9 cellular contexts compared by ENCODE assay signal in genomic region chr19:2033115-2033824, GRCh38. TPM values are rescaled to one million over a fixed set of nuclear protein-coding genes. Genes with fewer than 3 reads are reported as not detected.
DNase-seq lines count a peak whose midpoint lies in the region; ATAC-seq and TF ChIP-seq lines count a peak whose summit lies in the region.
"Had no signal": no experiment of that assay in that cellular context is flagged by ENCODE, and none has a peak within 500 bp of the region (broad histone marks: within the 10 kb centered on the region; RNA-seq: fewer than 3 reads in every experiment).

No MANE protein-coding gene starts in this region.

- H4K91ac ChIP-seq in neuronal stem cell (ENCODE audit: low read depth, low read length, poor library complexity), result no peak overlapping the region

- H3K27me3 Mint-ChIP-seq in activated T-cell treated with anti-CD3 and anti-CD28 coated beads, Interleukin-2, amount 50 U/mL, for 72 hours (ENCODE audit: low read depth), result no peaks in the 10 kb centered on the region

- H3K14ac ChIP-seq in neuronal stem cell (ENCODE audit: low read length), result no peak overlapping the region

- peak overlapping the region; percentile 95 for H2BK15ac ChIP-seq in neuronal stem cell (ENCODE audit: low read length)

- no peak overlapping the region for H4K8ac ChIP-seq in neuronal stem cell (ENCODE audit: low read depth, low read length)

- no peaks in the 10 kb centered on the region for H3K36me3 ChIP-seq in breast epithelium
- peaks cover 0 to 9% of the 10 kb centered on the region in 2 donors for H3K36me3 ChIP-seq in neuronal stem cell (replicated peaks in 1 of 2; ENCODE audit: control insufficient read depth in 2 of 2, insufficient read depth in 2 of 2, low read length in 2 of 2)
- no peaks in the 10 kb centered on the region for H3K36me3 ChIP-seq in transverse colon

- TF ChIP-seq CTCF in breast epithelium (IDR thresholded peaks at IDR 0.05) (no peak), transverse colon (IDR thresholded peaks at IDR 0.05) (no peak)

- H3K4me1 Mint-ChIP-seq in activated T-cell treated with anti-CD3 and anti-CD28 coated beads, Interleukin-2, amount 50 U/mL, for 72 hours (ENCODE audit: low read depth), result peaks cover 29% of the 10 kb centered on the region

- no CpG with 5 or more reads among the region's 6 CpGs for WGBS in neuronal stem cell (ENCODE audit: extremely low coverage in 2 of 2, insufficient read length in 2 of 2, insufficient replicate concordance in 1 of 2), 2 donors
- WGBS in transverse colon (ENCODE audit: low coverage in 1 of 2), 2 donors, result 90% methylated on average over 6 of the region's 6 CpGs; no CpG with 5 or more reads in 1 of the 2 donors

- peaks cover 0 to 2% of the 10 kb centered on the region in 2 donors for H3K36me3 Mint-ChIP-seq in activated T-cell treated with anti-CD3 and anti-CD28 coated beads, Interleukin-2, amount 50 U/mL, for 72 hours (ENCODE audit: insufficient read depth in 2 of 2)

- H3K4me2 ChIP-seq in neuronal stem cell (ENCODE audit: insufficient read depth, low read length, poor library complexity, severe bottlenecking), result no peak overlapping the region

- H2AK5ac ChIP-seq in neuronal stem cell (ENCODE audit: low read depth, low read length), result peak overlapping the region; percentile 32

- H3K27ac Mint-ChIP-seq in activated T-cell treated with anti-CD3 and anti-CD28 coated beads, Interleukin-2, amount 50 U/mL, for 72 hours, result peak overlapping the region; percentile 42

- H3K4me1 ChIP-seq in breast epithelium, result peaks cover 0 to 19% of the 10 kb centered on the region in 2 donors
- peaks cover 2 to 10% of the 10 kb centered on the region in 2 donors for H3K4me1 ChIP-seq in neuronal stem cell (ENCODE audit: control insufficient read depth in 2 of 2, insufficient read depth in 1 of 2, low read depth in 1 of 2, low read length in 2 of 2)
- H3K4me1 ChIP-seq in transverse colon, result peaks cover 27 to 56% (median 38%) of the 10 kb centered on the region in 4 donors

- H3K23ac ChIP-seq in neuronal stem cell (ENCODE audit: low read depth, low read length, poor library complexity), result no peak overlapping the region

- DNase-seq in activated T-cell treated with anti-CD3 and anti-CD28 coated beads, Interleukin-2, amount 50 U/mL, for 72 hours, result no peak
- no peak for DNase-seq in activated T-cell treated with anti-CD3 and anti-CD28 coated beads, Interleukin-2, amount 50 U/mL, for 1 hour
- DNase-seq in breast epithelium (ENCODE audit: low spot score in 2 of 2), result no peak
- no peak for DNase-seq in neuronal stem cell (ENCODE audit: low spot score)
- DNase-seq in transverse colon, result no peak
- no peak for DNase-seq in activated effector memory CD4-positive, alpha-beta T cell treated with anti-CD3 and anti-CD28 coated beads, Interleukin-2, amount 50 U/mL, for 16 hours
- no peak for DNase-seq in DMS114 treated with DMSO at 0.1 percent for 48 hours (lab: John Stamatoyannopoulos, UW; ENCODE audit: unreplicated experiment)
- no peak for DNase-seq in SW 1271 (lab: John Stamatoyannopoulos, UW)
- DNase-seq: NCI-H2227 treated with DMSO at 0.1 percent for 48 hours had no signal

- TF ChIP-seq POLR2A in breast epithelium (IDR thresholded peaks at IDR 0.05), result no peak
- no peak for TF ChIP-seq POLR2A in transverse colon (IDR thresholded peaks at IDR 0.05)

- H3K4me3 ChIP-seq in breast epithelium (no peak overlapping the region), neuronal stem cell (ENCODE audit: low read length in 2 of 2) (no peak overlapping the region), transverse colon (no peak overlapping the region)

- H2BK5ac ChIP-seq in neuronal stem cell (ENCODE audit: low read length), result no peak overlapping the region

- intact Hi-C loops in breast epithelium (cut with DNase I; ENCODE audit: low total_unique reads) (no loop called here), transverse colon (cut with DNase I; ENCODE audit: low total_unique reads) (no loop called here)

- ATAC-seq in activated T-cell treated with anti-CD3 and anti-CD28 coated beads, Interleukin-2, amount 50 U/mL, for 72 hours (replicated peaks in 1 of 2), result no peak

- H3K18ac ChIP-seq in neuronal stem cell (ENCODE audit: low read length), result peak overlapping the region; percentile 15

- H3K9me3 ChIP-seq in breast epithelium (peaks cover 7 to 10% of the 10 kb centered on the region in 2 donors), neuronal stem cell (replicated peaks in 1 of 2; ENCODE audit: control insufficient read depth in 2 of 2, insufficient read depth in 1 of 2, low read depth in 1 of 2, low read length in 2 of 2) (peaks cover 3 to 4% of the 10 kb centered on the region in 2 donors), transverse colon (peaks cover 0 to 5% of the 10 kb centered on the region in 2 donors)

- H2AFZ ChIP-seq in neuronal stem cell (ENCODE audit: low read length), result no peak overlapping the region

- peaks cover 0 to 1% of the 10 kb centered on the region in 2 donors for H3K9me3 Mint-ChIP-seq in activated T-cell treated with anti-CD3 and anti-CD28 coated beads, Interleukin-2, amount 50 U/mL, for 72 hours

- H2BK120ac ChIP-seq in neuronal stem cell (ENCODE audit: low read depth, low read length), result no peak overlapping the region

- no peak overlapping the region for H3K4ac ChIP-seq in neuronal stem cell (ENCODE audit: low read length)

- peak overlapping the region; percentile 92 to 93 for H3K27ac ChIP-seq in breast epithelium
- H3K27ac ChIP-seq in neuronal stem cell (replicated peaks; ENCODE audit: low read length), result no peak overlapping the region
- peak overlapping the region; percentile 93 to 97 (median 96) for H3K27ac ChIP-seq in transverse colon

- in situ Hi-C loops in transverse colon (cut with MboI; ENCODE audit: low pct_ligation_motif_present in 1 of 4, low pct_unique_long_range_greater_than_20kb in 1 of 4, low sequenced_read_pairs in 3 of 4), result no loop called here

- no peak overlapping the region for H2BK12ac ChIP-seq in neuronal stem cell (ENCODE audit: low read length)

- H3K4me3 Mint-ChIP-seq in activated T-cell treated with anti-CD3 and anti-CD28 coated beads, Interleukin-2, amount 50 U/mL, for 72 hours, result peak overlapping the region; percentile 63 to 84

- TF ChIP-seq EP300 in transverse colon (IDR thresholded peaks at IDR 0.05; ENCODE audit: low read depth), result no peak

- H3K79me1 ChIP-seq in neuronal stem cell (ENCODE audit: low read depth, low read length), result peaks cover 2% of the 10 kb centered on the region

- H3K27me3 ChIP-seq in breast epithelium (no peaks in the 10 kb centered on the region), neuronal stem cell (ENCODE audit: control insufficient read depth in 3 of 3, insufficient read depth in 3 of 3, low read depth in 1 of 3, low read length in 3 of 3) (no peaks in the 10 kb centered on the region), transverse colon (no peaks in the 10 kb centered on the region)

- no peak overlapping the region for H3K9ac ChIP-seq in neuronal stem cell (ENCODE audit: low read depth, low read length, poor library complexity)

RNA-seq across cellular contexts. Expression of gene BTBD2, which starts 17.8 kb away (rescaled TPM):
- total RNA-seq in activated T-cell treated with anti-CD3 and anti-CD28 coated beads, Interleukin-2, amount 50 U/mL, for 72 hours, result 10 to 100 TPM; 48.7 to 56.2 TPM
- total RNA-seq in breast epithelium (10 to 100 TPM; 52.0 to 67.2 (median 54.4) TPM), transverse colon (10 to 100 TPM; 66.7 to 88.6 (median 84.4) TPM)
- polyA plus RNA-seq in neuronal stem cell (2013, experiment 1 of 2), result 148 TPM
- 141 TPM for polyA plus RNA-seq in neuronal stem cell (2013, experiment 2 of 2)

RNA-seq across cellular contexts. Expression of gene MKNK2, which starts 17.8 kb away (rescaled TPM):
- 100 to 1,000 TPM; 120 to 121 TPM for total RNA-seq in activated T-cell treated with anti-CD3 and anti-CD28 coated beads, Interleukin-2, amount 50 U/mL, for 72 hours
- total RNA-seq in breast epithelium (100 to 1,000 TPM in 1 of 3 donors, 10 to 100 TPM in 2; 94.7 to 170 (median 97.0) TPM), transverse colon (100 to 1,000 TPM; 189 to 279 (median 236) TPM)
- polyA plus RNA-seq in neuronal stem cell (2013, experiment 1 of 2), result 138 TPM
- 146 TPM for polyA plus RNA-seq in neuronal stem cell (2013, experiment 2 of 2)
